Comparison of ENCODE assay signal across 27 cellular contexts in genomic region chr12:3745152-3745551, GRCh38. TPM values are rescaled to one million over a fixed set of nuclear protein-coding genes. Genes with fewer than 3 reads are reported as not detected.
DNase-seq lines count a peak whose midpoint lies in the region; ATAC-seq and TF ChIP-seq lines count a peak whose summit lies in the region.
"Had no signal": no experiment of that assay in that cellular context is flagged by ENCODE, and none has a peak within 500 bp of the region (broad histone marks: within the 10 kb centered on the region; RNA-seq: fewer than 3 reads in every experiment).

No MANE protein-coding gene starts in this region.

- intact Hi-C loops in uterus (cut with DNase I; ENCODE audit: low total_unique reads), result no loop called here

- no peak overlapping the region for H3K27ac ChIP-seq in uterus
- H3K27ac ChIP-seq in substantia nigra (ENCODE audit: low read depth, low read length, poor library complexity, severe bottlenecking), result no peak overlapping the region
- H3K27ac ChIP-seq: 22Rv1, adrenal gland, lower lobe of right lung, ovary, SJSA1 had no signal

- no peak overlapping the region for H3K4me3 Mint-ChIP-seq in T-helper 1 cell treated with Interleukin-12 subunit alpha and Interleukin-12 subunit beta and Interleukin-4 antibody, amounts not matched to agents 30 μg/mL and 1 μg/mL, for 36 hours
- no peak overlapping the region for H3K4me3 Mint-ChIP-seq in stimulated activated naive CD8-positive, alpha-beta T cell treated with anti-CD3 and anti-CD28 coated beads, Interleukin-15, Interleukin-2, amounts not matched to agents 100 ng/mL and 50 ng/mL, for 24 hours
- H3K4me3 Mint-ChIP-seq in immature natural killer cell, result peak overlapping the region in 3 of 5 donors; percentile 58 to 80 (median 74)

- no peaks in the 10 kb centered on the region for H3K27me3 Mint-ChIP-seq in T-helper 1 cell treated with Interleukin-12 subunit alpha and Interleukin-12 subunit beta and Interleukin-4 antibody, amounts not matched to agents 30 μg/mL and 1 μg/mL, for 36 hours (ENCODE audit: low read depth)
- no peaks in the 10 kb centered on the region for H3K27me3 Mint-ChIP-seq in stimulated activated naive CD8-positive, alpha-beta T cell treated with anti-CD3 and anti-CD28 coated beads, Interleukin-15, Interleukin-2, amounts not matched to agents 100 ng/mL and 50 ng/mL, for 24 hours
- H3K27me3 Mint-ChIP-seq in immature natural killer cell (ENCODE audit: low read depth in 3 of 3), result peaks cover 0 to 21% (median 3%) of the 10 kb centered on the region in 3 donors
- H3K27me3 Mint-ChIP-seq: naive thymus-derived CD8-positive, alpha-beta T cell had no signal

- H3K27ac Mint-ChIP-seq in T-helper 1 cell treated with Interleukin-12 subunit alpha and Interleukin-12 subunit beta and Interleukin-4 antibody, amounts not matched to agents 30 μg/mL and 1 μg/mL, for 36 hours, result peak overlapping the region; percentile 82
- peak overlapping the region; percentile 74 for H3K27ac Mint-ChIP-seq in stimulated activated naive CD8-positive, alpha-beta T cell treated with anti-CD3 and anti-CD28 coated beads, Interleukin-15, Interleukin-2, amounts not matched to agents 100 ng/mL and 50 ng/mL, for 24 hours
- H3K27ac Mint-ChIP-seq in immature natural killer cell, result peak overlapping the region; percentile 87 to 96 (median 92)
- H3K27ac Mint-ChIP-seq: brain had no signal

- DNase-seq in T-helper 1 cell (no peak), immature natural killer cell (no peak), foreskin melanocyte (no peak), uterus (no peak), substantia nigra (lab: John Stamatoyannopoulos, UW) (no peak)
- DNase-seq in stimulated activated naive CD8-positive, alpha-beta T cell treated with anti-CD3 and anti-CD28 coated beads, Interleukin-15, Interleukin-2, amounts not matched to agents 100 U/mL and 50 U/mL, for 24 hours, result no peak
- DNase-seq: activated gamma-delta T cell; DMS 273 treated with DMSO at 0.1 percent for 48 hours; glutamatergic neuron; Kasumi-1; kidney glomerular epithelial cell; lower lobe of right lung; MV-4-11; naive thymus-derived CD8-positive, alpha-beta T cell; NCI-H1436 treated with DMSO at 0.1 percent for 48 hours; NCI-H2107; NCI-H748 treated with DMSO at 0.1 percent for 48 hours; ovary; stimulated activated CD4-positive, alpha-beta T cell treated with anti-CD3 and anti-CD28 coated beads, Interleukin-2, amount 100 ng/mL, for 24 hours had no signal

- TF ChIP-seq POLR2A in uterus (IDR thresholded peaks at IDR 0.05), result no peak

- no peak for ATAC-seq in stimulated activated naive CD8-positive, alpha-beta T cell treated with anti-CD3 and anti-CD28 coated beads, Interleukin-15, Interleukin-2, amounts not matched to agents 100 U/mL and 50 U/mL, for 24 hours
- ATAC-seq: activated CD4-positive, CD25-positive, alpha-beta regulatory T cell treated with anti-CD3 and anti-CD28 coated beads, Interleukin-2, amount 50 U/mL, for 24 hours; HepG2; lower lobe of right lung had no signal

- TF ChIP-seq CTCF in uterus (IDR thresholded peaks at IDR 0.05), result no peak

- no peaks in the 10 kb centered on the region for H3K27me3 ChIP-seq in uterus
- H3K27me3 ChIP-seq: adrenal gland, ovary, SJSA1 had no signal

- H3K36me3 Mint-ChIP-seq in T-helper 1 cell treated with Interleukin-12 subunit alpha and Interleukin-12 subunit beta and Interleukin-4 antibody, amounts not matched to agents 30 μg/mL and 1 μg/mL, for 36 hours (ENCODE audit: low read depth), result peaks cover 50% of the 10 kb centered on the region
- peaks cover 63% of the 10 kb centered on the region for H3K36me3 Mint-ChIP-seq in stimulated activated naive CD8-positive, alpha-beta T cell treated with anti-CD3 and anti-CD28 coated beads, Interleukin-15, Interleukin-2, amounts not matched to agents 100 ng/mL and 50 ng/mL, for 24 hours (ENCODE audit: low read depth)
- peaks cover 16 to 34% (median 20%) of the 10 kb centered on the region in 3 donors for H3K36me3 Mint-ChIP-seq in immature natural killer cell
- H3K36me3 Mint-ChIP-seq: brain had no signal

- H3K9me3 Mint-ChIP-seq in T-helper 1 cell treated with Interleukin-12 subunit alpha and Interleukin-12 subunit beta and Interleukin-4 antibody, amounts not matched to agents 30 μg/mL and 1 μg/mL, for 36 hours, result no peaks in the 10 kb centered on the region
- no peaks in the 10 kb centered on the region for H3K9me3 Mint-ChIP-seq in stimulated activated naive CD8-positive, alpha-beta T cell treated with anti-CD3 and anti-CD28 coated beads, Interleukin-15, Interleukin-2, amounts not matched to agents 100 ng/mL and 50 ng/mL, for 24 hours
- H3K9me3 Mint-ChIP-seq in immature natural killer cell, result no peaks in the 10 kb centered on the region

- peaks cover 56% of the 10 kb centered on the region for H3K4me1 Mint-ChIP-seq in T-helper 1 cell treated with Interleukin-12 subunit alpha and Interleukin-12 subunit beta and Interleukin-4 antibody, amounts not matched to agents 30 μg/mL and 1 μg/mL, for 36 hours (ENCODE audit: low read depth)
- peaks cover 51% of the 10 kb centered on the region for H3K4me1 Mint-ChIP-seq in stimulated activated naive CD8-positive, alpha-beta T cell treated with anti-CD3 and anti-CD28 coated beads, Interleukin-15, Interleukin-2, amounts not matched to agents 100 ng/mL and 50 ng/mL, for 24 hours (ENCODE audit: low read depth)
- peaks cover 86 to 91% of the 10 kb centered on the region in 2 donors for H3K4me1 Mint-ChIP-seq in immature natural killer cell
- H3K4me1 Mint-ChIP-seq: brain had no signal

- no peaks in the 10 kb centered on the region for H3K9me3 ChIP-seq in uterus
- H3K9me3 ChIP-seq: adrenal gland, lower lobe of right lung, ovary, SJSA1 had no signal

- no peak overlapping the region for H3K4me3 ChIP-seq in uterus
- H3K4me3 ChIP-seq: adrenal gland, lower lobe of right lung, ovary, SJSA1 had no signal

- H3K36me3 ChIP-seq in uterus, result no peaks in the 10 kb centered on the region
- H3K36me3 ChIP-seq: adrenal gland, lower lobe of right lung, ovary, SJSA1 had no signal

- no peaks in the 10 kb centered on the region for H3K4me1 ChIP-seq in uterus
- H3K4me1 ChIP-seq: adrenal gland, lower lobe of right lung, SJSA1 had no signal

RNA-seq across cellular contexts. Expression of gene CRACR2A, which starts 7.8 kb away (rescaled TPM):
- 10 to 100 TPM in 2 of 3 donors, 1 to 10 TPM in 1; 4.0 to 33.9 (median 16.5) TPM for polyA plus RNA-seq in immature natural killer cell
- 10 to 100 TPM in 1 of 4 donors, 1 to 10 TPM in 2, under 1 TPM in 1; 0.88 to 33.6 (median 3.2) TPM for total RNA-seq in uterus

Comparison
In these comparisons a context has a peak if more than half of its experiments do, and no peak if none do; other contexts are left out.
1. H3K4me3 Mint-ChIP-seq: peak in immature natural killer cell (3 of 5); none in T-helper 1 cell treated with Interleukin-12 subunit alpha and Interleukin-12 subunit beta and Interleukin-4 antibody, amounts not matched to agents 30 μg/mL and 1 μg/mL, for 36 hours (single experiment) and stimulated activated naive CD8-positive, alpha-beta T cell treated with anti-CD3 and anti-CD28 coated beads, Interleukin-15, Interleukin-2, amounts not matched to agents 100 ng/mL and 50 ng/mL, for 24 hours (single experiment).
2. Peak in every context shown above with its lines, with median percentiles within 50 percentile points of each other: H3K27ac Mint-ChIP-seq.